8 cellular contexts compared by ENCODE assay signal in genomic region chr2:233252227-233252626, GRCh38. TPM values are rescaled to one million over a fixed set of nuclear protein-coding genes. Genes with fewer than 3 reads are reported as not detected.
DNase-seq lines count a peak whose midpoint lies in the region; ATAC-seq and TF ChIP-seq lines count a peak whose summit lies in the region.

No MANE protein-coding gene starts in this region.

- peak overlapping the region; percentile 70 to 99 (median 88) for H3K27ac Mint-ChIP-seq in CD8-positive, alpha-beta memory T cell
- H3K27ac Mint-ChIP-seq in effector memory CD8-positive, alpha-beta T cell, result peak overlapping the region; percentile 96 to 98
- no peak overlapping the region for H3K27ac Mint-ChIP-seq in neural progenitor cell

- peaks cover 49% of the 10 kb centered on the region for H3K79me2 ChIP-seq in MM.1S (ENCODE audit: low read length)
- peaks cover 43% of the 10 kb centered on the region for H3K79me2 ChIP-seq in neural progenitor cell (ENCODE audit: low read depth)

- H3K4me2 ChIP-seq in MM.1S (ENCODE audit: low read depth, low read length) (peak overlapping the region; percentile 45), neural progenitor cell (peak overlapping the region; percentile 94)

- POLR2A ChIA-PET in CD8-positive, alpha-beta memory T cell (lab: Charles Lee), result interaction anchor here (1.7 to 3.5 kb wide), 2 partner anchors 9 to 16 kb away, joined by 5 to 34 read pairs; no protein-coding TSS in a partner anchor

- H4K20me1 ChIP-seq in MM.1S (ENCODE audit: insufficient read depth, low read length) (no peaks in the 10 kb centered on the region), neural progenitor cell (ENCODE audit: low read depth) (peaks cover 14% of the 10 kb centered on the region)

- H3K4me3 Mint-ChIP-seq in CD8-positive, alpha-beta memory T cell, result peak overlapping the region; percentile 90 to 96 (median 93)
- H3K4me3 Mint-ChIP-seq in effector memory CD8-positive, alpha-beta T cell, result peak overlapping the region; percentile 92 to 93
- peak overlapping the region; percentile 98 for H3K4me3 Mint-ChIP-seq in neural progenitor cell

- H3F3A ChIP-seq in MM.1S (ENCODE audit: insufficient read depth, low read length) (peaks cover 4% of the 10 kb centered on the region; the same call in 1 of the 2 replicates), neural progenitor cell (ENCODE audit: low read depth) (peaks cover 4% of the 10 kb centered on the region)

- CTCF ChIA-PET in CD8-positive, alpha-beta memory T cell (lab: Charles Lee), result interaction anchor here (0.6 to 3.3 kb wide), 9 partner anchors 12 to 394 kb away, joined by 3 to 23 read pairs (median 4); no protein-coding TSS in a partner anchor

- peaks cover 0 to 2% of the 10 kb centered on the region in 2 donors for H3K27me3 Mint-ChIP-seq in CD8-positive, alpha-beta memory T cell
- no peaks in the 10 kb centered on the region for H3K27me3 Mint-ChIP-seq in effector memory CD8-positive, alpha-beta T cell
- peaks cover 4% of the 10 kb centered on the region for H3K27me3 Mint-ChIP-seq in neural progenitor cell (ENCODE audit: insufficient read depth, low read depth)

- peak overlapping the region; percentile 78 for H3K27ac ChIP-seq in CD8-positive, alpha-beta memory T cell (ENCODE audit: low read depth, low read length)
- no peak overlapping the region for H3K27ac ChIP-seq in MM.1S (ENCODE audit: low read length)
- no peak overlapping the region for H3K27ac ChIP-seq in neural progenitor cell

- H2AFZ ChIP-seq in MM.1S (ENCODE audit: low read length) (peak overlapping the region; percentile 89), neural progenitor cell (replicated peaks) (peak overlapping the region; percentile 63)

- TF ChIP-seq CTCF in MM.1S (IDR thresholded peaks at IDR 0.05; ENCODE audit: low read length) (no peak), neural progenitor cell (IDR thresholded peaks at IDR 0.05) (no peak)

- no peaks in the 10 kb centered on the region for H3K9me3 ChIP-seq in CD8-positive, alpha-beta memory T cell (ENCODE audit: low read length)
- H3K9me3 ChIP-seq in MM.1S (replicated peaks; ENCODE audit: insufficient read depth, low read length), result no peaks in the 10 kb centered on the region
- H3K9me3 ChIP-seq in neural progenitor cell (ENCODE audit: low read depth), result peaks cover 6% of the 10 kb centered on the region

- peak overlapping the region; percentile 94 for H3K4me3 ChIP-seq in CD8-positive, alpha-beta memory T cell (ENCODE audit: low read length)
- peak overlapping the region; percentile 96 for H3K4me3 ChIP-seq in MM.1S (ENCODE audit: low read length)
- peak overlapping the region; percentile 95 for H3K4me3 ChIP-seq in neural progenitor cell

- H3K27me3 ChIP-seq in CD8-positive, alpha-beta memory T cell (ENCODE audit: insufficient read depth, low read length, poor library complexity, severe bottlenecking), result no peaks in the 10 kb centered on the region
- H3K27me3 ChIP-seq in MM.1S (replicated peaks; ENCODE audit: insufficient read depth, low read length) (no peaks in the 10 kb centered on the region), neural progenitor cell (no peaks in the 10 kb centered on the region)

- no peak for ATAC-seq in effector memory CD8-positive, alpha-beta T cell (replicated peaks)
- no peak for ATAC-seq in HG03175 (IDR thresholded peaks at IDR 0.05; ENCODE audit: unreplicated experiment)
- ATAC-seq in HG03520 (IDR thresholded peaks at IDR 0.05; ENCODE audit: unreplicated experiment), result no peak

- peaks cover 58 to 78% (median 71%) of the 10 kb centered on the region in 3 donors for H3K4me1 Mint-ChIP-seq in CD8-positive, alpha-beta memory T cell
- peaks cover 49 to 54% of the 10 kb centered on the region in 2 donors for H3K4me1 Mint-ChIP-seq in effector memory CD8-positive, alpha-beta T cell (ENCODE audit: low read depth in 2 of 2)
- H3K4me1 Mint-ChIP-seq in neural progenitor cell, result peaks cover 10% of the 10 kb centered on the region

- peaks cover 75% of the 10 kb centered on the region for H3K4me1 ChIP-seq in CD8-positive, alpha-beta memory T cell (ENCODE audit: insufficient read depth, low read length)
- no peaks in the 10 kb centered on the region; the same call in 1 of the 2 replicates for H3K4me1 ChIP-seq in MM.1S (ENCODE audit: low read length)
- peaks cover 5% of the 10 kb centered on the region for H3K4me1 ChIP-seq in neural progenitor cell

- H3K36me3 ChIP-seq in CD8-positive, alpha-beta memory T cell (ENCODE audit: insufficient read depth, low read length), result peaks cover 2% of the 10 kb centered on the region
- no peaks in the 10 kb centered on the region; the same call in 1 of the 2 replicates for H3K36me3 ChIP-seq in MM.1S (replicated peaks; ENCODE audit: insufficient read depth, low read length)
- no peaks in the 10 kb centered on the region for H3K36me3 ChIP-seq in neural progenitor cell

- DNase-seq in CD8-positive, alpha-beta memory T cell, result no peak
- DNase-seq in MM.1S (no peak), neural progenitor cell (ENCODE audit: low spot score) (peak; percentile 38), A172 (ENCODE audit: low spot score) (no peak), cerebellar nuclear complex (lab: John Stamatoyannopoulos, UW) (no peak)
- no peak for DNase-seq in effector memory CD8-positive, alpha-beta T cell

- no peaks in the 10 kb centered on the region for H3K9me3 Mint-ChIP-seq in CD8-positive, alpha-beta memory T cell
- no peaks in the 10 kb centered on the region for H3K9me3 Mint-ChIP-seq in effector memory CD8-positive, alpha-beta T cell
- H3K9me3 Mint-ChIP-seq in neural progenitor cell, result peaks cover 4% of the 10 kb centered on the region

- H3K9ac ChIP-seq in MM.1S (ENCODE audit: low read length) (peak overlapping the region; percentile 89), neural progenitor cell (peak overlapping the region; percentile 87)

- H3K9me2 ChIP-seq in MM.1S (replicated peaks; ENCODE audit: insufficient read depth, low read length), result no peaks in the 10 kb centered on the region

- H3K36me3 Mint-ChIP-seq in CD8-positive, alpha-beta memory T cell, result peaks cover 0 to 48% (median 13%) of the 10 kb centered on the region in 3 donors
- H3K36me3 Mint-ChIP-seq in effector memory CD8-positive, alpha-beta T cell (ENCODE audit: insufficient read depth), result peaks cover 50% of the 10 kb centered on the region
- peaks cover 3% of the 10 kb centered on the region for H3K36me3 Mint-ChIP-seq in neural progenitor cell

RNA-seq across cellular contexts. Expression of gene ATG16L1, which starts 0.8 kb away (rescaled TPM):
- total RNA-seq in CD8-positive, alpha-beta memory T cell, result 10 to 100 TPM; 32.0 to 34.2 TPM
- 19.5 TPM for polyA plus RNA-seq in CD8-positive, alpha-beta memory T cell
- total RNA-seq in neural progenitor cell (ENCODE audit: low replicate concordance), result 25.3 and 29.9 TPM in 2 replicates
- 42.3 and 53.6 TPM in 2 replicates for total RNA-seq in A172 (2014; rRNA removed; shearing (Covaris generic))

RNA-seq across cellular contexts. Expression of gene SAG, which starts 55.4 kb away (rescaled TPM):
- total RNA-seq in CD8-positive, alpha-beta memory T cell, result not detected
- polyA plus RNA-seq in CD8-positive, alpha-beta memory T cell, result not detected
- 0.03 TPM in 1 of 2 replicates, not detected in the other for total RNA-seq in neural progenitor cell (ENCODE audit: low replicate concordance)
- total RNA-seq in A172 (2014; rRNA removed; shearing (Covaris generic)), result not detected in 2 replicates
